Comparison of ENCODE assay signal across 8 cellular contexts in the genomic region with DNA sequence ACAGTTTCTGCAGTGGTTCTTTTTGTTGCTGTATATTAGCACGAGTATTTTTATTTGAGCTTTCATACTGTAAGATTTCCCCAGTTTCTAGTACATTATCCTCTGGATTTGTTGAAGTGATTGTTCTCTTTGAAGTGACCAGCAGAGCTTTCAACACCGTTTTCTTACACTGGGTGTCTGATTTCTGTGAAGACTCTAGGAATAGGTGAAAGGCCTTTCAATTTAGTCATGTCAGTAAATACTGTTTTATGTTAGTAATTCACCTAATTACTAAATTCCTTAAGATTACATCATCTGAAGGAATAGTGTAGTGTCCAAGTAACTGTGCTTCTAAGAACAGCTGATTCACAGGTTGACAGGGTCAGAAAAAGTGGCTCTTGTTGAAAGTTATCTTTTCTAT. TPM values are rescaled to one million over a fixed set of nuclear protein-coding genes. Genes with fewer than 3 reads are reported as not detected.
DNase-seq lines count a peak whose midpoint lies in the region; ATAC-seq and TF ChIP-seq lines count a peak whose summit lies in the region.

No MANE protein-coding gene starts in this region.

- peaks cover 3 to 8% of the 10 kb centered on the region in 2 experiments for H3K4me1 ChIP-seq in trophoblast cell (ENCODE audit: control insufficient read depth in 1 of 2, insufficient read depth in 2 of 2, low read length in 2 of 2)

- H3K36me3 ChIP-seq in GM06990 (ENCODE audit: control insufficient read depth, insufficient read depth, low read length) (no peaks in the 10 kb centered on the region), trophoblast cell (ENCODE audit: control insufficient read depth in 1 of 2, insufficient read depth in 2 of 2, low read length in 2 of 2) (peaks cover 2 to 3% of the 10 kb centered on the region in 2 experiments)

- peak overlapping the region; percentile 24 for H3K4me2 ChIP-seq in trophoblast cell (ENCODE audit: low read length)

- H3K27ac ChIP-seq in trophoblast cell (ENCODE audit: low read depth, low read length): no peak overlapping the region

- H3K27me3 ChIP-seq in GM06990 (replicated peaks; ENCODE audit: control insufficient read depth, insufficient read depth, low read length) (no peaks in the 10 kb centered on the region), trophoblast cell (ENCODE audit: insufficient read depth, low read length) (no peaks in the 10 kb centered on the region)

- H3K18ac ChIP-seq in trophoblast cell (ENCODE audit: low read length): no peak overlapping the region

- no peak overlapping the region for H2BK5ac ChIP-seq in trophoblast cell (ENCODE audit: low read depth, low read length, poor library complexity)

- H4K12ac ChIP-seq in trophoblast cell (ENCODE audit: low read depth, low read length): no peak overlapping the region

- H4K91ac ChIP-seq in trophoblast cell (ENCODE audit: low read depth, low read length): no peak overlapping the region

- H3K14ac ChIP-seq in trophoblast cell (ENCODE audit: low read length): no peak overlapping the region

- WGBS in trophoblast cell (ENCODE audit: extremely low coverage, insufficient coverage, insufficient read length): no CpG with 5 or more reads among the region's 2 CpGs

- no peak overlapping the region for H2AK5ac ChIP-seq in trophoblast cell (ENCODE audit: low read length)

- peaks cover 19% of the 10 kb centered on the region for H3K79me2 ChIP-seq in trophoblast cell (ENCODE audit: control insufficient read depth, insufficient read depth, low read length, poor library complexity)

- no peak overlapping the region for H2BK12ac ChIP-seq in trophoblast cell (ENCODE audit: low read length)

- no peak overlapping the region for H4K8ac ChIP-seq in trophoblast cell (ENCODE audit: low read depth, low read length)

- no peak overlapping the region for H2AFZ ChIP-seq in trophoblast cell (ENCODE audit: insufficient read depth, low read length, poor library complexity)

- no peak for ATAC-seq in GM21528 (IDR thresholded peaks at IDR 0.05; ENCODE audit: low FRiP score, unreplicated experiment)
- ATAC-seq in GM21367 (IDR thresholded peaks at IDR 0.05; ENCODE audit: unreplicated experiment): no peak

- H3K23ac ChIP-seq in trophoblast cell (ENCODE audit: low read length): no peak overlapping the region

- H3K79me1 ChIP-seq in trophoblast cell (ENCODE audit: low read length): peaks cover 15% of the 10 kb centered on the region

- no peak overlapping the region for H2BK120ac ChIP-seq in trophoblast cell (ENCODE audit: insufficient read depth, low read length, poor library complexity)

- H3K4me3 ChIP-seq in GM06990 (replicated peaks; ENCODE audit: low read depth, low read length) (peak overlapping the region; percentile 94), epithelial cell of proximal tubule (ENCODE audit: low read depth, low read length) (peak overlapping the region; percentile 73), trophoblast cell (ENCODE audit: low read depth, low read length) (no peak overlapping the region)

- no peak overlapping the region for H3K9ac ChIP-seq in trophoblast cell (ENCODE audit: low read length)

- no peak overlapping the region for H3K4ac ChIP-seq in trophoblast cell (ENCODE audit: low read depth, low read length)

- TF ChIP-seq CTCF in GM06990 (IDR thresholded peaks at IDR 0.05; ENCODE audit: insufficient read depth, low read length, poor library complexity, severe bottlenecking) (no peak), epithelial cell of proximal tubule (conservative IDR thresholded peaks at IDR 0.05; ENCODE audit: low read depth, low read length) (no peak)

- H3K9me3 ChIP-seq in trophoblast cell (ENCODE audit: insufficient read depth, low read depth, low read length): no peaks in the 10 kb centered on the region

- DNase-seq in GM06990 (ENCODE audit: extremely low read depth, insufficient read length) (no peak), RKO (ENCODE audit: low spot score) (peak; percentile 89), epithelial cell of proximal tubule (ENCODE audit: low read depth) (peak; percentile 87), trophoblast cell (peak; percentile 34 to 75), NCI-H2227 (lab: John Stamatoyannopoulos, UW; ENCODE audit: unreplicated experiment) (no peak)
- no peak for DNase-seq in activated CD4-positive, CD25-positive, alpha-beta regulatory T cell (lab: John Stamatoyannopoulos, UW)

RNA-seq across cellular contexts. Expression of gene PPM1B, which starts 2.3 kb away (rescaled TPM):
- 15.3 and 21.9 TPM in 2 replicates for total RNA-seq in epithelial cell of proximal tubule
- polyA plus RNA-seq in trophoblast cell (2013): 257 and 270 TPM in 2 replicates

Comparison
In these comparisons a context has a peak if more than half of its experiments do, and no peak if none do; other contexts are left out.
1. DNase-seq: peak in RKO (single experiment), epithelial cell of proximal tubule (single experiment) and trophoblast cell (2 of 2); none in GM06990 (single experiment), NCI-H2227 (single experiment) and activated CD4-positive, CD25-positive, alpha-beta regulatory T cell (0 of 4).